In the genomic region with DNA sequence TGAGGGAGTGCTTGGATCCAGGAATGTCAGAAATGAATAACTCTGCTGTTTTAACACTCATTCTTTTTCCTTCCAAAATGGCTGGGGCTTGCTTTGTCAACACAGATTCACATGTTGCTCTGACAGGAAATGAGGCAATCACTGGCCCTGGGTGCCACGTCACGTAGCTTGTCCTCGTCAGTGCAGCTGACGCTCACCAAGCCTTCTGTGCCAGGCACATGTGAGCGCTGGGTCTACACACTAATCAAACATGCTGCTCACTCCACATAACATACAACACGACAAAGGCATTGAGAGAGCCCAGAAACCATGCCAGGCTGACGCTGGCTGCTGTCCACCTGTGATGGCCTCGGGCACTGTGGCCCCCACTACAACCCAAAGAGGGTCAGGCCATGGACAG, we compare ENCODE assay signal across 15 cellular contexts.
A peak's percentile ranks its signal among the peaks of the same experiment; 100 is the strongest.
DNase-seq lines count a peak whose midpoint lies in the region; ATAC-seq and TF ChIP-seq lines count a peak whose summit lies in the region.
"Had no signal": no experiment of that assay in that cellular context is flagged by ENCODE, and none has a peak within 500 bp of the region (broad histone marks: within the 10 kb centered on the region; RNA-seq: fewer than 3 reads in every experiment).

No MANE protein-coding gene starts in this region.

- no peak overlapping the region for H2BK15ac ChIP-seq in IMR-90 (ENCODE audit: low read depth, low read length)

- no peak overlapping the region for H4K8ac ChIP-seq in IMR-90 (ENCODE audit: low read depth in 2 of 2, low read length in 2 of 2)

- no peak overlapping the region for H4K91ac ChIP-seq in IMR-90 (ENCODE audit: insufficient read depth, low read depth, low read length)

- no peak overlapping the region for H2AK5ac ChIP-seq in IMR-90 (ENCODE audit: low read depth, low read length)

- H3K56ac ChIP-seq in IMR-90 (ENCODE audit: extremely low read depth, insufficient read depth, low read length) = no peak overlapping the region

- no peaks in the 10 kb centered on the region for H3K36me3 Mint-ChIP-seq in CD8-positive, alpha-beta T cell
- no peaks in the 10 kb centered on the region for H3K36me3 Mint-ChIP-seq in activated T-helper 1 cell treated with anti-CD3 and anti-CD28 coated beads, Interleukin-12 subunit alpha, Interleukin-12 subunit beta, Interleukin-2, Interleukin-4 antibody, amounts not matched to agents 30 ng/mL and 10 ng/mL and 1 ng/mL, durations not matched to agents 14 hours and 24 hours and 36 hours (ENCODE audit: low read depth)

- intact Hi-C loops in CD8-positive, alpha-beta T cell (cut with DNase I, micrococcal nuclease) = no loop called here
- intact Hi-C loops in IMR-90 (cut with micrococcal nuclease) = no loop called here
- intact Hi-C loops in activated T-helper 1 cell treated with anti-CD3 and anti-CD28 coated beads, Interleukin-12 subunit alpha, Interleukin-12 subunit beta, Interleukin-2, Interleukin-4 antibody, amounts not matched to agents 30 ng/mL and 10 ng/mL and 1 ng/mL, durations not matched to agents 14 hours and 24 hours and 36 hours (cut with micrococcal nuclease) = no loop called here

- no peaks in the 10 kb centered on the region for H3K79me1 ChIP-seq in IMR-90 (ENCODE audit: low read depth in 1 of 2, low read length in 2 of 2)

- no peak for TF ChIP-seq POLR2A in IMR-90 (IDR thresholded peaks at IDR 0.05; ENCODE audit: low read depth, low read length)

- no TSS peak for BruUV-seq in IMR-90 (replicated peaks; lab: Mats Ljungman, UMichigan)

- CTCF ChIA-PET in CD8-positive, alpha-beta T cell (lab: Charles Lee) = no interaction called here
- CTCF ChIA-PET in IMR-90 (lab: Yijun Ruan, JAX) = no interaction called here

- H3K9ac ChIP-seq in IMR-90 (ENCODE audit: low read depth, low read length) = no peak overlapping the region

- peak in 1 of 7 experiments; percentile 53 for DNase-seq in CD8-positive, alpha-beta T cell
- DNase-seq in IMR-90 (no peak), osteoblast (ENCODE audit: insufficient read length, low spot score, missing footprints) (peak; percentile 47), NCI-H2029 treated with DMSO at 0.1 percent for 48 hours (lab: John Stamatoyannopoulos, UW) (no peak)
- no peak for DNase-seq in activated T-helper 1 cell treated with anti-CD3 and anti-CD28 coated beads, Interleukin-12 subunit alpha, Interleukin-12 subunit beta, Interleukin-2, Interleukin-4 antibody, amounts not matched to agents 30 ng/mL and 10 ng/mL and 1 ng/mL, durations not matched to agents 14 hours and 24 hours and 36 hours (ENCODE audit: low spot score)
- DNase-seq: activated effector memory CD4-positive, alpha-beta T cell treated with anti-CD3 and anti-CD28 coated beads, Interleukin-2, amount 50 U/mL, for 16 hours; left cardiac atrium; NCI-H2029; NCI-H526 treated with DMSO at 0.1 percent for 48 hours; PC-3; stimulated activated CD4-positive, alpha-beta T cell treated with anti-CD3 and anti-CD28 coated beads, Interleukin-12 subunit alpha, Interleukin-12 subunit beta, amount 100 ng/mL, for 4 hours had no signal

- H3K36me3 ChIP-seq in CD8-positive, alpha-beta T cell (ENCODE audit: insufficient read depth, low read length) = no peaks in the 10 kb centered on the region
- H3K36me3 ChIP-seq in IMR-90 (ENCODE audit: control insufficient read depth, insufficient read depth, low read length) = no peaks in the 10 kb centered on the region
- no peaks in the 10 kb centered on the region for H3K36me3 ChIP-seq in osteoblast (ENCODE audit: insufficient read depth, low read length)
- H3K36me3 ChIP-seq: pancreas had no signal

- H2BK120ac ChIP-seq in IMR-90 (ENCODE audit: low read depth, low read length) = no peak overlapping the region

- H3K27me3 Mint-ChIP-seq in CD8-positive, alpha-beta T cell (ENCODE audit: low read depth) = peaks cover 43% of the 10 kb centered on the region
- peaks cover 30% of the 10 kb centered on the region for H3K27me3 Mint-ChIP-seq in activated T-helper 1 cell treated with anti-CD3 and anti-CD28 coated beads, Interleukin-12 subunit alpha, Interleukin-12 subunit beta, Interleukin-2, Interleukin-4 antibody, amounts not matched to agents 30 ng/mL and 10 ng/mL and 1 ng/mL, durations not matched to agents 14 hours and 24 hours and 36 hours (ENCODE audit: insufficient read depth)

- H3K9me1 ChIP-seq in IMR-90 (ENCODE audit: insufficient read depth, low read length) = no peaks in the 10 kb centered on the region

- H4K20me1 ChIP-seq in IMR-90 (ENCODE audit: insufficient read depth, low read length) = no peaks in the 10 kb centered on the region
- no peaks in the 10 kb centered on the region for H4K20me1 ChIP-seq in osteoblast (ENCODE audit: insufficient read depth, low read length)

- dilution Hi-C loops in IMR-90 (cut with HindIII; ENCODE audit: low sequenced_read_pairs, unreplicated experiment) = no loop called here

- H3K18ac ChIP-seq in IMR-90 (ENCODE audit: low read depth, low read length) = no peak overlapping the region

- TF ChIP-seq RAD21 in IMR-90 (IDR thresholded peaks at IDR 0.05; ENCODE audit: low read length) = no peak

- no peak overlapping the region for H4K5ac ChIP-seq in IMR-90 (ENCODE audit: low read depth, low read length)

- H3K9me3 ChIP-seq in CD8-positive, alpha-beta T cell (ENCODE audit: low read length) = no peaks in the 10 kb centered on the region
- H3K9me3 ChIP-seq in IMR-90 (ENCODE audit: control insufficient read depth, insufficient read depth, low read length) (peaks cover 25% of the 10 kb centered on the region), osteoblast (ENCODE audit: low read depth, low read length) (no peaks in the 10 kb centered on the region)
- H3K9me3 ChIP-seq: pancreas had no signal

- no peak overlapping the region for H3K4me3 Mint-ChIP-seq in CD8-positive, alpha-beta T cell
- H3K4me3 Mint-ChIP-seq in activated T-helper 1 cell treated with anti-CD3 and anti-CD28 coated beads, Interleukin-12 subunit alpha, Interleukin-12 subunit beta, Interleukin-2, Interleukin-4 antibody, amounts not matched to agents 30 ng/mL and 10 ng/mL and 1 ng/mL, durations not matched to agents 14 hours and 24 hours and 36 hours = no peak overlapping the region

- in situ Hi-C loops in IMR-90 (cut with MboI; ENCODE audit: low sequenced_read_pairs) = no loop called here

- H3K27ac ChIP-seq in CD8-positive, alpha-beta T cell (ENCODE audit: low read depth, low read length) = no peak overlapping the region
- H3K27ac ChIP-seq in IMR-90 (ENCODE audit: insufficient read depth, low read length) (no peak overlapping the region), cingulate gyrus (ENCODE audit: low read depth, low read length) (peak overlapping the region; percentile 34), osteoblast (ENCODE audit: low read depth, low read length) (no peak overlapping the region)
- H3K27ac ChIP-seq: pancreas had no signal

- no peak overlapping the region for H3K23ac ChIP-seq in IMR-90 (ENCODE audit: low read depth, low read length)

- H3K27ac Mint-ChIP-seq in CD8-positive, alpha-beta T cell = no peak overlapping the region
- H3K27ac Mint-ChIP-seq in activated T-helper 1 cell treated with anti-CD3 and anti-CD28 coated beads, Interleukin-12 subunit alpha, Interleukin-12 subunit beta, Interleukin-2, Interleukin-4 antibody, amounts not matched to agents 30 ng/mL and 10 ng/mL and 1 ng/mL, durations not matched to agents 14 hours and 24 hours and 36 hours = no peak overlapping the region

- no peak overlapping the region for H2BK20ac ChIP-seq in IMR-90 (ENCODE audit: low read depth, low read length)

- no peaks in the 10 kb centered on the region for H3K79me2 ChIP-seq in osteoblast (ENCODE audit: insufficient read depth, low read length)

- H2AFZ ChIP-seq in IMR-90 (replicated peaks; ENCODE audit: low read length, poor library complexity) (peak overlapping the region; percentile 63), osteoblast (ENCODE audit: low read length) (no peak overlapping the region)

- no peak overlapping the region for H3K4me3 ChIP-seq in CD8-positive, alpha-beta T cell (ENCODE audit: low read depth, low read length)
- H3K4me3 ChIP-seq in IMR-90 (ENCODE audit: insufficient read depth, low read depth, low read length) (no peak overlapping the region), osteoblast (ENCODE audit: insufficient read depth, low read length) (no peak overlapping the region)
- H3K4me3 ChIP-seq: pancreas had no signal

- H3K9me3 Mint-ChIP-seq in CD8-positive, alpha-beta T cell = peaks cover 7% of the 10 kb centered on the region
- peaks cover 11% of the 10 kb centered on the region for H3K9me3 Mint-ChIP-seq in activated T-helper 1 cell treated with anti-CD3 and anti-CD28 coated beads, Interleukin-12 subunit alpha, Interleukin-12 subunit beta, Interleukin-2, Interleukin-4 antibody, amounts not matched to agents 30 ng/mL and 10 ng/mL and 1 ng/mL, durations not matched to agents 14 hours and 24 hours and 36 hours

- WGBS in IMR-90 (ENCODE audit: extremely low coverage in 2 of 2, insufficient read length in 1 of 2), 2 experiments = 73% methylated on average over 5 of the region's 8 CpGs; no CpG with 5 or more reads in 1 of the 2 experiments

- no peak overlapping the region for H3K4me2 ChIP-seq in IMR-90 (ENCODE audit: low read depth, low read length)
- no peak overlapping the region for H3K4me2 ChIP-seq in osteoblast (ENCODE audit: insufficient read depth, low read length)

- no peak for TF ChIP-seq CTCF in CD8-positive, alpha-beta T cell (IDR thresholded peaks at IDR 0.05)
- TF ChIP-seq CTCF in IMR-90 (conservative IDR thresholded peaks at IDR 0.05; ENCODE audit: low read depth, low read length) = no peak
- TF ChIP-seq CTCF in osteoblast (IDR thresholded peaks at IDR 0.05; ENCODE audit: extremely low read depth, low read depth, low read length) = no peak

- peaks cover 32% of the 10 kb centered on the region for H3K4me1 ChIP-seq in CD8-positive, alpha-beta T cell (ENCODE audit: insufficient read depth, low read length)
- no peaks in the 10 kb centered on the region for H3K4me1 ChIP-seq in IMR-90 (ENCODE audit: control insufficient read depth, insufficient read depth, low read length)
- H3K4me1 ChIP-seq in osteoblast (ENCODE audit: insufficient read depth, low read length) = no peaks in the 10 kb centered on the region
- H3K4me1 ChIP-seq: pancreas had no signal

- no peak overlapping the region for H2AK9ac ChIP-seq in IMR-90 (replicated peaks; ENCODE audit: low read depth, low read length, poor library complexity)

- peaks cover 23% of the 10 kb centered on the region for H3K27me3 ChIP-seq in CD8-positive, alpha-beta T cell (ENCODE audit: insufficient read depth, low read length)
- H3K27me3 ChIP-seq in IMR-90 (ENCODE audit: control insufficient read depth, insufficient read depth, low read length) (no peaks in the 10 kb centered on the region), osteoblast (ENCODE audit: insufficient read depth, low read length) (no peaks in the 10 kb centered on the region)
- H3K27me3 ChIP-seq: pancreas had no signal

- H3K4me1 Mint-ChIP-seq in CD8-positive, alpha-beta T cell (ENCODE audit: low read depth) = peaks cover 53% of the 10 kb centered on the region
- peaks cover 10% of the 10 kb centered on the region for H3K4me1 Mint-ChIP-seq in activated T-helper 1 cell treated with anti-CD3 and anti-CD28 coated beads, Interleukin-12 subunit alpha, Interleukin-12 subunit beta, Interleukin-2, Interleukin-4 antibody, amounts not matched to agents 30 ng/mL and 10 ng/mL and 1 ng/mL, durations not matched to agents 14 hours and 24 hours and 36 hours (ENCODE audit: low read depth)

- ATAC-seq in CD8-positive, alpha-beta T cell = peak; percentile 75
- ATAC-seq in IMR-90 (ENCODE audit: low read depth) (no peak), HG02642 (IDR thresholded peaks at IDR 0.05; ENCODE audit: poor library complexity, unreplicated experiment) (no peak)
- ATAC-seq: left cardiac atrium, pancreas, PC-3, SK-N-SH treated with all-trans-retinoic acid at 6 μM for 48 hours had no signal

- no peak overlapping the region for H3K14ac ChIP-seq in IMR-90 (replicated peaks; ENCODE audit: low read depth, low read length)

- POLR2A ChIA-PET in CD8-positive, alpha-beta T cell (lab: Charles Lee) = no interaction called here
- POLR2A ChIA-PET in IMR-90 (lab: Charles Lee; ENCODE audit: unreplicated experiment) = no interaction called here

- H2BK5ac ChIP-seq in IMR-90 (ENCODE audit: low read depth, low read length, poor library complexity, severe bottlenecking) = no peak overlapping the region

- no peak overlapping the region for H3K4ac ChIP-seq in IMR-90 (ENCODE audit: low read depth, low read length)
